In genomic region chr7:10106609-10107008, GRCh38 we compare ENCODE assay signal across 23 cellular contexts.
"Had no signal": no experiment of that assay in that cellular context is flagged by ENCODE, and none has a peak within 500 bp of the region (broad histone marks: within the 10 kb centered on the region; RNA-seq: fewer than 3 reads in every experiment).

No MANE protein-coding gene starts in this region.

- H3K27ac ChIP-seq: heart right ventricle, left ventricle myocardium inferior, neural progenitor cell, ovary, prostate gland, spleen, tibial artery, upper lobe of left lung, vagina had no signal

- DNase-seq: foreskin melanocyte; heart right ventricle; hypothalamus; left ventricle myocardium inferior; mesenchymal stem cell; midbrain; nucleus accumbens; ovary; retina; spleen; stimulated activated CD4-positive, alpha-beta T cell treated with anti-CD3 and anti-CD28 coated beads, Interleukin-15, amount 100 ng/mL, for 24 hours; stimulated activated CD4-positive, alpha-beta T cell treated with anti-CD3 and anti-CD28 coated beads, Interleukin-1b, Interleukin-23, amount 100 ng/mL, for 48 hours; stimulated activated CD4-positive, alpha-beta T cell treated with anti-CD3 and anti-CD28 coated beads, Interleukin-4, amount 100 ng/mL, for 24 hours; tibial artery; upper lobe of left lung had no signal

- H3K4me3 ChIP-seq: heart right ventricle, left ventricle myocardium inferior, lung, neural progenitor cell, ovary, prostate gland, spleen, tibial artery, upper lobe of left lung, vagina had no signal

- H2AFZ ChIP-seq: neural progenitor cell had no signal

- H3K4me2 ChIP-seq: neural progenitor cell had no signal

- H3K4me1 ChIP-seq: heart right ventricle, left ventricle myocardium inferior, neural progenitor cell, prostate gland, spleen, tibial artery, upper lobe of left lung, vagina had no signal

- H3K27me3 ChIP-seq: heart right ventricle, neural progenitor cell, ovary, spleen, tibial artery, upper lobe of left lung, vagina had no signal

- H3K9me3 ChIP-seq: heart right ventricle, left ventricle myocardium inferior, ovary, prostate gland, tibial artery, upper lobe of left lung, vagina had no signal

- FAIRE-seq: islet of Langerhans had no signal

- H3K36me3 ChIP-seq: heart right ventricle, left ventricle myocardium inferior, neural progenitor cell, ovary, prostate gland, spleen, tibial artery, upper lobe of left lung, vagina had no signal

- ATAC-seq: heart right ventricle; natural killer cell treated with Interleukin-12 subunit alpha and Interleukin-12 subunit beta and Interleukin-15 and Interleukin-18, amount 100 ng/mL, for 72 hours; sciatic nerve; stimulated activated memory B cell treated with anti-CD40 and anti-IgM and Interleukin-4, amounts not matched to agents 10 μg/mL and 1 μg/mL and 100 μg/mL, for 72 hours had no signal

- H3K9ac ChIP-seq: neural progenitor cell had no signal
